In genomic region chr1:80248886-80249285, GRCh38 we compare ENCODE assay signal across 28 cellular contexts.
DNase-seq lines count a peak whose midpoint lies in the region; ATAC-seq and TF ChIP-seq lines count a peak whose summit lies in the region.
"Had no signal": no experiment of that assay in that cellular context is flagged by ENCODE, and none has a peak within 500 bp of the region (broad histone marks: within the 10 kb centered on the region; RNA-seq: fewer than 3 reads in every experiment).

No MANE protein-coding gene starts in this region.

- no peak for ATAC-seq in HG02678 (IDR thresholded peaks at IDR 0.05; ENCODE audit: unreplicated experiment)
- ATAC-seq in HG03139 (IDR thresholded peaks at IDR 0.05; ENCODE audit: unreplicated experiment), result no peak
- ATAC-seq: activated T-cell treated with anti-CD3 and anti-CD28 coated beads, Interleukin-2, amount 50 U/mL, for 4 hours; gastroesophageal sphincter; right lobe of liver; stimulated activated naive CD8-positive, alpha-beta T cell treated with anti-CD3 and anti-CD28 coated beads, Interleukin-15, amount 100 ng/mL, for 72 hours had no signal

- BruUV-seq in PC-9 (replicated peaks; lab: Mats Ljungman, UMichigan), result no TSS peak

- H3K36me3 ChIP-seq in PC-9 (ENCODE audit: low read depth), result no peaks in the 10 kb centered on the region
- H3K36me3 ChIP-seq: gastroesophageal sphincter, neural progenitor cell, SJSA1, tibial nerve had no signal

- H3K27me3 ChIP-seq in PC-9 (ENCODE audit: insufficient read depth, low read depth), result no peaks in the 10 kb centered on the region
- H3K27me3 ChIP-seq: gastroesophageal sphincter, neural progenitor cell, right lobe of liver, SJSA1, tibial nerve had no signal

- H3K4me2 ChIP-seq in PC-9, result no peak overlapping the region
- H3K4me2 ChIP-seq: neural progenitor cell had no signal

- H3K79me2 ChIP-seq in PC-9 (ENCODE audit: low read depth), result no peaks in the 10 kb centered on the region

- POLR2A ChIA-PET in PC-9 (lab: Charles Lee; ENCODE audit: unreplicated experiment), result no interaction called here

- no peaks in the 10 kb centered on the region; the same call in 1 of the 2 replicates for H3K9me3 ChIP-seq in PC-9 (ENCODE audit: insufficient read depth, low read depth)
- H3K9me3 ChIP-seq: gastroesophageal sphincter, right lobe of liver had no signal

- CTCF ChIA-PET in PC-9 (lab: Charles Lee), result no interaction called here

- intact Hi-C loops in PC-9 (cut with micrococcal nuclease; ENCODE audit: unreplicated experiment), result no loop called here

- DNase-seq in NOMO-1 treated with DMSO at 0.1 percent for 48 hours (lab: John Stamatoyannopoulos, UW; ENCODE audit: unreplicated experiment) (peak; percentile 21), NOMO-1 (lab: John Stamatoyannopoulos, UW; ENCODE audit: unreplicated experiment in 2 of 2) (no peak), cardiac fibroblast (ENCODE audit: low read depth in 2 of 2) (peak; percentile 61 to 63), foreskin fibroblast (peak; percentile 44 to 68), SW480 (ENCODE audit: low spot score) (no peak), PC-9 (no peak)
- DNase-seq: activated CD4-positive, alpha-beta T cell treated with anti-CD3 and anti-CD28 coated beads for 1 hour; activated CD8-positive, alpha-beta memory T cell treated with anti-CD3 and anti-CD28 coated beads for 24 hours; activated naive CD4-positive, alpha-beta T cell; activated T-cell treated with anti-CD3 and anti-CD28 coated beads, Interleukin-2, amount 50 U/mL, for 4 hours; amniotic stem cell; CD4-positive, alpha-beta T cell; central memory CD4-positive, alpha-beta T cell; DMS 273 treated with DMSO at 0.1 percent for 48 hours; NCI-H1417; NCI-H2081 treated with DMSO at 0.1 percent for 48 hours; NCI-H446; NCI-H82; right lobe of liver; stimulated activated naive CD8-positive, alpha-beta T cell treated with anti-CD3 and anti-CD28 coated beads, Interleukin-15, amount 100 ng/mL, for 72 hours; T-helper 1 cell had no signal

- no peak overlapping the region for H2AFZ ChIP-seq in PC-9
- H2AFZ ChIP-seq: neural progenitor cell had no signal

- no peaks in the 10 kb centered on the region for H3F3A ChIP-seq in PC-9 (ENCODE audit: insufficient read depth, low read depth)

- TF ChIP-seq CTCF in cardiac fibroblast (IDR thresholded peaks at IDR 0.05; ENCODE audit: low read depth, low read length) (no peak), foreskin fibroblast (IDR thresholded peaks at IDR 0.05; ENCODE audit: low read depth, low read length) (no peak), PC-9 (conservative IDR thresholded peaks at IDR 0.05) (no peak)

- no peaks in the 10 kb centered on the region for H3K9me2 ChIP-seq in PC-9 (ENCODE audit: insufficient read depth)

- H3K27ac ChIP-seq in PC-9, result no peak overlapping the region
- H3K27ac ChIP-seq: 22Rv1, gastroesophageal sphincter, neural progenitor cell, right lobe of liver, SJSA1, tibial nerve had no signal

- H3K4me1 ChIP-seq in PC-9 (replicated peaks; ENCODE audit: insufficient read depth), result no peaks in the 10 kb centered on the region
- H3K4me1 ChIP-seq: gastroesophageal sphincter, neural progenitor cell, right lobe of liver, SJSA1, tibial nerve had no signal

- no peaks in the 10 kb centered on the region for H4K20me1 ChIP-seq in PC-9 (ENCODE audit: insufficient read depth)

- H3K4me3 ChIP-seq in cardiac fibroblast (replicated peaks in 1 of 2; ENCODE audit: low read depth in 2 of 2, low read length in 2 of 2) (no peak overlapping the region), foreskin fibroblast (ENCODE audit: low read depth in 1 of 2, low read length in 2 of 2) (no peak overlapping the region), PC-9 (no peak overlapping the region)
- H3K4me3 ChIP-seq: gastroesophageal sphincter, neural progenitor cell, right lobe of liver, SJSA1, tibial nerve had no signal

Comparison
In these comparisons a context has a peak if more than half of its experiments do, and no peak if none do; other contexts are left out.
1. DNase-seq: peak in NOMO-1 treated with DMSO at 0.1 percent for 48 hours (single experiment), cardiac fibroblast (2 of 2) and foreskin fibroblast (2 of 2); none in NOMO-1 (0 of 2), SW480 (single experiment) and PC-9 (0 of 2).